In the genomic region with DNA sequence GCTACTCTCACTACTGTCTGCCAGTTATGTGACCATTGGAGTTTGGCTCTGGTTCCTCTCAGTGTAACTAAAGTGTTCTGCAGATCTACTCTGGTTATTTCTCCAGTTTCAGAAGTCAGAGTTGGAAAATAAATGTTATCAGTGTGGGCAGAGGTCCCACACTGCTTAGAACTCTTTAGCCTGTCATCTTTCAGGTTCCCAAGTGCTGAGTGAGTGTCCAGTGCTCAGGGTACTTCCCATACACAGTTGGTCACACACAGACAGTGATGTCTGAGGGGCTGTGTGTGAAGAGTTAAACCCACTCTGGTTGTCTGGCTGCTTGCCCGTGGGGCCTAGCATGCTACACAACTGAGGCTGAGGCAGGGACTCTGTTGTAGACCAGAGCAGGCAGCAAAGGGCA, we compare ENCODE assay signal across 32 cellular contexts.
"Had no signal": no experiment of that assay in that cellular context is flagged by ENCODE, and none has a peak within 500 bp of the region (broad histone marks: within the 10 kb centered on the region; RNA-seq: fewer than 3 reads in every experiment).

No MANE protein-coding gene starts in this region.

- H3K4me3 ChIP-seq: body of pancreas, colonic mucosa, esophagus squamous epithelium, gastroesophageal sphincter had no signal

- H3K4me3 Mint-ChIP-seq: activated B cell treated with CpG ODN at 0.5 μM for 24 hours; activated CD8-positive, alpha-beta T cell treated with anti-CD3 and anti-CD28 coated beads for 36 hours; activated naive CD8-positive, alpha-beta T cell; activated T-cell treated with anti-CD3 and anti-CD28 coated beads, Interleukin-2, amount 50 U/mL, for 4 hours; activated T-helper 17 cell treated with anti-CD3 and anti-CD28 coated beads, Interleukin-2, amount 50 U/mL, for 72 hours; T-helper 17 cell; T-helper 2 cell treated with Interferon-gamma antibody and Interleukin-4, amounts not matched to agents 5 μg/mL and 100 μg/mL, for 36 hours had no signal

- H3K27ac ChIP-seq: body of pancreas, colonic mucosa, epithelial cell of prostate, esophagus squamous epithelium, gastroesophageal sphincter, WERI-Rb-1 had no signal

- DNase-seq: activated B cell treated with CpG ODN at 0.5 μM for 24 hours; activated CD4-positive, alpha-beta T cell treated with anti-CD3 and anti-CD28 coated beads for 48 hours; activated CD4-positive, alpha-beta T cell treated with anti-CD3 and anti-CD28 coated beads, Interleukin-2, amount 50 U/mL, for 1 hour; activated CD4-positive, alpha-beta T cell treated with anti-CD3 and anti-CD28 coated beads, Interleukin-2, amount 50 U/mL, for 48 hours; activated CD8-positive, alpha-beta memory T cell treated with anti-CD3 and anti-CD28 coated beads for 24 hours; activated CD8-positive, alpha-beta T cell treated with anti-CD3 and anti-CD28 coated beads for 36 hours; activated effector memory CD4-positive, alpha-beta T cell treated with Interleukin-2 at 50 U/mL for 16 hours; activated gamma-delta T cell treated with Interleukin-2 at 50 U/mL for 16 hours; activated naive CD4-positive, alpha-beta T cell treated with anti-CD3 and anti-CD28 coated beads, Interleukin-2, amount 50 U/mL, for 16 hours; activated naive CD4-positive, alpha-beta T cell treated with Interleukin-2 at 50 U/mL for 16 hours; activated T-cell treated with anti-CD3 and anti-CD28 coated beads, Interleukin-2, amount 50 U/mL, for 4 hours; amniotic stem cell; anterior cingulate cortex; body of pancreas; central memory CD4-positive, alpha-beta T cell; cerebellar nuclear complex; colonic mucosa; effector CD8-positive, alpha-beta T cell; esophagus squamous epithelium; foreskin melanocyte; T-helper 1 cell; T-helper 17 cell; T1000; WERI-Rb-1 had no signal

- H3K4me1 Mint-ChIP-seq: activated B cell treated with CpG ODN at 0.5 μM for 24 hours; activated T-helper 17 cell treated with anti-CD3 and anti-CD28 coated beads, Interleukin-2, amount 50 U/mL, for 72 hours had no signal

- ATAC-seq: activated CD4-positive, CD25-positive, alpha-beta regulatory T cell treated with anti-CD3 and anti-CD28 coated beads, Interleukin-2, amount 50 U/mL, for 24 hours; activated CD8-positive, alpha-beta T cell treated with anti-CD3 and anti-CD28 coated beads for 36 hours; activated T-cell treated with anti-CD3 and anti-CD28 coated beads, Interleukin-2, amount 50 U/mL, for 4 hours; activated T-helper 17 cell treated with anti-CD3 and anti-CD28 coated beads, Interleukin-2, amount 50 U/mL, for 72 hours; body of pancreas; gastroesophageal sphincter; T-helper 17 cell had no signal

- H3K9me3 Mint-ChIP-seq: activated B cell treated with CpG ODN at 0.5 μM for 24 hours; activated T-cell treated with anti-CD3 and anti-CD28 coated beads, Interleukin-2, amount 50 U/mL, for 4 hours; activated T-helper 17 cell treated with anti-CD3 and anti-CD28 coated beads, Interleukin-2, amount 50 U/mL, for 72 hours; T-helper 2 cell treated with Interferon-gamma antibody and Interleukin-4, amounts not matched to agents 5 μg/mL and 100 μg/mL, for 36 hours had no signal

- H3K4me1 ChIP-seq: body of pancreas, colonic mucosa had no signal

- H3K9me3 ChIP-seq: body of pancreas, colonic mucosa, esophagus squamous epithelium, gastroesophageal sphincter had no signal

- H3K27me3 ChIP-seq: body of pancreas, colonic mucosa had no signal

- H3K27ac Mint-ChIP-seq: activated B cell treated with CpG ODN at 0.5 μM for 24 hours; activated CD8-positive, alpha-beta T cell treated with anti-CD3 and anti-CD28 coated beads for 36 hours; activated naive CD8-positive, alpha-beta T cell; activated T-helper 17 cell treated with anti-CD3 and anti-CD28 coated beads, Interleukin-2, amount 50 U/mL, for 72 hours; T-helper 17 cell; T-helper 2 cell treated with Interferon-gamma antibody and Interleukin-4, amounts not matched to agents 5 μg/mL and 100 μg/mL, for 36 hours had no signal

- FAIRE-seq: endometrium, endothelial cell of umbilical vein had no signal

- H3K36me3 Mint-ChIP-seq: activated naive CD8-positive, alpha-beta T cell had no signal

- H3K36me3 ChIP-seq: colonic mucosa, esophagus squamous epithelium, gastroesophageal sphincter, WERI-Rb-1 had no signal
